ENCODE assay signal across 8 cellular contexts in the genomic region with DNA sequence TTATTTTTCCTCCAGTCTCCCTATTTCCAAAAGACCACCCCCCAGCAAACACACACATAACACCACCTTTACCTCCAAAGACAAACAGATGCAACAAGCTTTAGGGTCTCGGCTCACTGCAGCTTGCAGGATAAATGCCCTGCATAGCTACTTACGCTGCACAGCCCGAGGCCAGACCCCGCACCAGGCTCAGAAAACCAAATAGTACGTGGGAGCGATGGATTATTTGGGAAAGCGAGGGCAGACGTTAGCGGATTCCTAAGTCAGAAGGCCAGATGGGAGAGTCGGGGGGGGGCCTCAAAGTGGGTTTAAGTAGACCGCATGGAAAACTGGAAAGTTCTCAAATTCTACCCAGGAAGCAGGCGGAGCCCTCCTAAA. TPM values are rescaled to one million over a fixed set of nuclear protein-coding genes. Genes with fewer than 3 reads are reported as not detected.
DNase-seq lines count a peak whose midpoint lies in the region; ATAC-seq, FAIRE-seq and TF ChIP-seq lines count a peak whose summit lies in the region.

No MANE protein-coding gene starts in this region.

- H3K27me3 ChIP-seq in cardiac muscle cell (no peaks in the 10 kb centered on the region), right cardiac atrium (ENCODE audit: control insufficient read depth, insufficient read depth) (no peaks in the 10 kb centered on the region), small intestine (ENCODE audit: control insufficient read depth in 2 of 2, insufficient read depth in 2 of 2, low read length in 2 of 2) (no peaks in the 10 kb centered on the region)

- H3K4me1 ChIP-seq in cardiac muscle cell (ENCODE audit: low read depth), result peaks cover 3% of the 10 kb centered on the region
- peaks cover 9% of the 10 kb centered on the region for H3K4me1 ChIP-seq in right cardiac atrium (ENCODE audit: control insufficient read depth, insufficient read depth, low read length)
- H3K4me1 ChIP-seq in small intestine (ENCODE audit: control insufficient read depth in 2 of 2, insufficient read depth in 1 of 2, low read depth in 1 of 2, low read length in 1 of 2), result peaks cover 8 to 9% of the 10 kb centered on the region in 2 donors

- no peaks in the 10 kb centered on the region for H3K9me3 Mint-ChIP-seq in activated T-helper 2 cell treated with anti-CD3 and anti-CD28 coated beads, Interferon-gamma antibody, Interleukin-2, Interleukin-4, amounts not matched to agents 10 μg/mL and 5 μg/mL and 100 μg/mL, durations not matched to agents 14 hours and 24 hours and 36 hours

- peaks cover 13% of the 10 kb centered on the region for H3K36me3 Mint-ChIP-seq in activated T-helper 2 cell treated with anti-CD3 and anti-CD28 coated beads, Interferon-gamma antibody, Interleukin-2, Interleukin-4, amounts not matched to agents 10 μg/mL and 5 μg/mL and 100 μg/mL, durations not matched to agents 14 hours and 24 hours and 36 hours (ENCODE audit: low read depth)

- WGBS in right cardiac atrium, result under 1% methylated on average over 12 of the region's 12 CpGs
- WGBS in small intestine, 3 donors, result 0 to 1% (median 0%) methylated on average over 12 of the region's 12 CpGs

- no peaks in the 10 kb centered on the region for H3K9me3 ChIP-seq in cardiac muscle cell (ENCODE audit: low read depth)
- H3K9me3 ChIP-seq in right cardiac atrium (ENCODE audit: control insufficient read depth, low read length), result no peaks in the 10 kb centered on the region
- H3K9me3 ChIP-seq in small intestine (ENCODE audit: control insufficient read depth, low read depth), result no peaks in the 10 kb centered on the region

- DNase-seq in cardiac muscle cell (ENCODE audit: low read depth in 1 of 2, low spot score in 1 of 2) (peak in 1 of 2 donors; percentile 39), cardiac septum (ENCODE audit: low spot score) (no peak), right cardiac atrium (no peak), small intestine (no peak), Ammon's horn (ENCODE audit: low spot score) (no peak)
- no peak for DNase-seq in activated T-helper 2 cell treated with anti-CD3 and anti-CD28 coated beads, Interferon-gamma antibody, Interleukin-2, Interleukin-4, amounts not matched to agents 10 μg/mL and 5 μg/mL and 100 μg/mL, durations not matched to agents 14 hours and 24 hours and 36 hours (ENCODE audit: low spot score)

- peak overlapping the region; percentile 86 for H3K27ac Mint-ChIP-seq in activated T-helper 2 cell treated with anti-CD3 and anti-CD28 coated beads, Interferon-gamma antibody, Interleukin-2, Interleukin-4, amounts not matched to agents 10 μg/mL and 5 μg/mL and 100 μg/mL, durations not matched to agents 14 hours and 24 hours and 36 hours

- no peak for FAIRE-seq in small intestine (lab: Jason Lieb, UNC)

- H3K27ac ChIP-seq in cardiac muscle cell, result peak overlapping the region; percentile 94
- H3K27ac ChIP-seq in right cardiac atrium (ENCODE audit: low read length), result peak overlapping the region; percentile 75
- peak overlapping the region; percentile 45 to 93 for H3K27ac ChIP-seq in small intestine (ENCODE audit: low read depth in 1 of 2, low read length in 1 of 2)

- H3K4me3 Mint-ChIP-seq in activated T-helper 2 cell treated with anti-CD3 and anti-CD28 coated beads, Interferon-gamma antibody, Interleukin-2, Interleukin-4, amounts not matched to agents 10 μg/mL and 5 μg/mL and 100 μg/mL, durations not matched to agents 14 hours and 24 hours and 36 hours (ENCODE audit: low read depth), result peak overlapping the region; percentile 89

- H3K36me3 ChIP-seq in cardiac muscle cell (no peaks in the 10 kb centered on the region), small intestine (ENCODE audit: control insufficient read depth in 2 of 2, insufficient read depth in 2 of 2, low read length in 2 of 2) (peaks cover 0 to 2% of the 10 kb centered on the region in 2 donors)

- H3K27me3 Mint-ChIP-seq in activated T-helper 2 cell treated with anti-CD3 and anti-CD28 coated beads, Interferon-gamma antibody, Interleukin-2, Interleukin-4, amounts not matched to agents 10 μg/mL and 5 μg/mL and 100 μg/mL, durations not matched to agents 14 hours and 24 hours and 36 hours (ENCODE audit: low read depth), result peaks cover 2% of the 10 kb centered on the region

- intact Hi-C loops in cardiac septum (cut with DNase I), result loop anchor here (2.0 kb wide), 1 partner anchor 41 kb away; the partner anchor contains the start of gene MPC1
- intact Hi-C loops in activated T-helper 2 cell treated with anti-CD3 and anti-CD28 coated beads, Interferon-gamma antibody, Interleukin-2, Interleukin-4, amounts not matched to agents 10 μg/mL and 5 μg/mL and 100 μg/mL, durations not matched to agents 14 hours and 24 hours and 36 hours (cut with micrococcal nuclease), result loop anchor here (1.0 to 5.0 kb wide), 4 partner anchors 9 to 610 kb away; partner anchors contain the start of genes MPC1 and RPS6KA2
- intact Hi-C loops in right cardiac atrium (cut with DNase I), result loop anchor here in 2 of 4 donors (2.0 to 5.0 kb wide), 2 partner anchors 40 to 41 kb away; partner anchors contain the start of gene MPC1 (in 2 of the 2)

- peaks cover 7% of the 10 kb centered on the region for H3K4me1 Mint-ChIP-seq in activated T-helper 2 cell treated with anti-CD3 and anti-CD28 coated beads, Interferon-gamma antibody, Interleukin-2, Interleukin-4, amounts not matched to agents 10 μg/mL and 5 μg/mL and 100 μg/mL, durations not matched to agents 14 hours and 24 hours and 36 hours (ENCODE audit: low read depth)

- peak in 1 of 2 donors; percentile 7 for ATAC-seq in right cardiac atrium
- ATAC-seq in HG03378 (IDR thresholded peaks at IDR 0.05; ENCODE audit: unreplicated experiment), result no peak
- no peak for ATAC-seq in GM19455 (IDR thresholded peaks at IDR 0.05; ENCODE audit: unreplicated experiment)

- peak overlapping the region; percentile 56 for H3K4me3 ChIP-seq in cardiac muscle cell
- H3K4me3 ChIP-seq in right cardiac atrium (ENCODE audit: low read length), result peak overlapping the region; percentile 84
- H3K4me3 ChIP-seq in small intestine (ENCODE audit: low read depth in 1 of 2, low read length in 2 of 2), result peak overlapping the region; percentile 85 to 96

- no peak for TF ChIP-seq CTCF in cardiac muscle cell (IDR thresholded peaks at IDR 0.05; ENCODE audit: low read depth, low read length)

RNA-seq across cellular contexts. Expression of gene SFT2D1, which starts 0.4 kb away (rescaled TPM):
- 26.5 and 36.4 TPM in 2 replicates for total RNA-seq in cardiac muscle cell
- polyA plus RNA-seq in cardiac muscle cell, result 63.3 and 63.7 TPM in 2 replicates
- total RNA-seq in cardiac septum, result 25.1 TPM
- 54.5 and 59.5 TPM in 2 replicates for total RNA-seq in activated T-helper 2 cell treated with anti-CD3 and anti-CD28 coated beads, Interferon-gamma antibody, Interleukin-2, Interleukin-4, amounts not matched to agents 10 μg/mL and 5 μg/mL and 100 μg/mL, durations not matched to agents 14 hours and 24 hours and 36 hours
- total RNA-seq in right cardiac atrium, result 10 to 100 TPM; 23.6 to 25.2 (median 24.3) TPM
- polyA plus RNA-seq in right cardiac atrium, result 45.8 TPM
- polyA plus RNA-seq in small intestine, result 100 to 1,000 TPM in 1 of 3 donors, 10 to 100 TPM in 2; 32.4 to 113 (median 47.4) TPM

RNA-seq across cellular contexts. Expression of gene PRR18, which starts 33.7 kb away (rescaled TPM):
- 0.12 and 0.92 TPM in 2 replicates for total RNA-seq in cardiac muscle cell
- 0.33 TPM in 1 of 2 replicates, not detected in the other for polyA plus RNA-seq in cardiac muscle cell
- total RNA-seq in cardiac septum, result 0.13 TPM
- total RNA-seq in activated T-helper 2 cell treated with anti-CD3 and anti-CD28 coated beads, Interferon-gamma antibody, Interleukin-2, Interleukin-4, amounts not matched to agents 10 μg/mL and 5 μg/mL and 100 μg/mL, durations not matched to agents 14 hours and 24 hours and 36 hours, result 0.14 and 0.25 TPM in 2 replicates
- not detected for total RNA-seq in right cardiac atrium
- 0.02 TPM for polyA plus RNA-seq in right cardiac atrium
- polyA plus RNA-seq in small intestine, result under 1 TPM in 2 of 3 donors, not detected in 1; 0.43 to 0.45 TPM

RNA-seq across cellular contexts. Expression of gene MPC1, which starts 40.8 kb away (rescaled TPM):
- total RNA-seq in cardiac muscle cell (28.5 and 52.8 TPM in 2 replicates), cardiac septum (396 TPM), right cardiac atrium (100 to 1,000 TPM; 275 to 395 (median 317) TPM)
- polyA plus RNA-seq in cardiac muscle cell (67.2 and 122 TPM in 2 replicates), right cardiac atrium (760 TPM), small intestine (100 to 1,000 TPM in 2 of 3 donors, 10 to 100 TPM in 1; 99.5 to 213 (median 130) TPM)
- total RNA-seq in activated T-helper 2 cell treated with anti-CD3 and anti-CD28 coated beads, Interferon-gamma antibody, Interleukin-2, Interleukin-4, amounts not matched to agents 10 μg/mL and 5 μg/mL and 100 μg/mL, durations not matched to agents 14 hours and 24 hours and 36 hours, result 20.3 and 21.1 TPM in 2 replicates
